Comparison of ENCODE assay signal across 8 cellular contexts in genomic region chr5:145887976-145888574, GRCh38. TPM values are rescaled to one million over a fixed set of nuclear protein-coding genes. Genes with fewer than 3 reads are reported as not detected.
A peak's percentile ranks its signal among the peaks of the same experiment; 100 is the strongest.
DNase-seq lines count a peak whose midpoint lies in the region; ATAC-seq, FAIRE-seq and TF ChIP-seq lines count a peak whose summit lies in the region.

No MANE protein-coding gene starts in this region.

- H3K27ac Mint-ChIP-seq in CD14-positive monocyte, result no peak overlapping the region

- H3K4me1 Mint-ChIP-seq in CD14-positive monocyte, result no peaks in the 10 kb centered on the region

- no peak for TF ChIP-seq POLR2A in prostate gland (IDR thresholded peaks at IDR 0.05)

- H3K4me3 Mint-ChIP-seq in CD14-positive monocyte, result no peak overlapping the region

- H3K4me3 ChIP-seq in HFF-Myc (replicated peaks; ENCODE audit: low read depth, low read length), result no peak overlapping the region
- H3K4me3 ChIP-seq in prostate gland, result no peak overlapping the region

- intact Hi-C loops in prostate gland (cut with DNase I) (no loop called here), CD14-positive monocyte (cut with micrococcal nuclease) (no loop called here)

- peaks cover 1 to 6% (median 3%) of the 10 kb centered on the region in 3 donors for H3K27me3 Mint-ChIP-seq in CD14-positive monocyte (ENCODE audit: low read depth in 3 of 3)

- H3K4me1 ChIP-seq in prostate gland (replicated peaks), result no peaks in the 10 kb centered on the region

- H3K36me3 ChIP-seq in prostate gland, result no peaks in the 10 kb centered on the region

- peak; percentile 83 for TF ChIP-seq CTCF in D721Med (IDR thresholded peaks at IDR 0.05; ENCODE audit: insufficient read depth, missing control alignments)
- TF ChIP-seq CTCF in HFF-Myc (IDR thresholded peaks at IDR 0.05; ENCODE audit: low read depth, low read length, missing control alignments), result peak; percentile 77
- TF ChIP-seq CTCF in prostate gland (IDR thresholded peaks at IDR 0.05), result peak in 3 of 4 experiments; percentile 10 to 56 (median 38)
- no peak for TF ChIP-seq CTCF in CD14-positive monocyte (IDR thresholded peaks at IDR 0.05)

- DNase-seq in D721Med (ENCODE audit: insufficient read length, low spot score) (peak; percentile 23), HFF-Myc (ENCODE audit: extremely low read depth, low read depth) (peak; percentile 17), RPMI7951 (ENCODE audit: low read depth) (peak; percentile 63), fibroblast of peridontal ligament (ENCODE audit: extremely low read depth) (peak; percentile 69), prostate gland (ENCODE audit: low spot score) (no peak), CD14-positive monocyte (ENCODE audit: low spot score) (no peak)
- DNase-seq in activated effector memory CD4-positive, alpha-beta T cell treated with anti-CD3 and anti-CD28 coated beads, Interleukin-2, amount 50 U/mL, for 16 hours, result no peak

- H3K27me3 ChIP-seq in prostate gland (replicated peaks; ENCODE audit: insufficient read depth), result no peaks in the 10 kb centered on the region

- no peak for ATAC-seq in GM19328 (IDR thresholded peaks at IDR 0.05; ENCODE audit: unreplicated experiment)

- FAIRE-seq in D721Med (lab: Jason Lieb, UNC), result peak; percentile 77

- 76% methylated on average over 5 of the region's 5 CpGs for WGBS in prostate gland

- peaks cover 0 to 18% (median 6%) of the 10 kb centered on the region in 7 donors for H3K9me3 Mint-ChIP-seq in CD14-positive monocyte

- H3K27ac ChIP-seq in prostate gland, result no peak overlapping the region

- H3K36me3 Mint-ChIP-seq in CD14-positive monocyte, result no peaks in the 10 kb centered on the region

- H3K9me3 ChIP-seq in prostate gland, result no peaks in the 10 kb centered on the region

RNA-seq across cellular contexts. Expression of gene GRXCR2, which starts 15.3 kb away (rescaled TPM):
- not detected in 2 replicates for total RNA-seq in RPMI7951 (2014; rRNA removed; shearing (Covaris generic))
- not detected for total RNA-seq in prostate gland
- polyA plus RNA-seq in CD14-positive monocyte, result not detected

RNA-seq across cellular contexts. Expression of gene SH3RF2, which starts 48.3 kb away (rescaled TPM):
- 6.8 and 7.9 TPM in 2 replicates for total RNA-seq in RPMI7951 (2014; rRNA removed; shearing (Covaris generic))
- 10 to 100 TPM; 18.2 to 43.9 TPM for total RNA-seq in prostate gland
- not detected for polyA plus RNA-seq in CD14-positive monocyte

RNA-seq across cellular contexts. Expression of gene PRELID2, which starts 52.9 kb away (rescaled TPM):
- 10.6 and 10.7 TPM in 2 replicates for total RNA-seq in RPMI7951 (2014; rRNA removed; shearing (Covaris generic))
- 1 to 10 TPM; 4.1 to 5.4 TPM for total RNA-seq in prostate gland
- 1 to 10 TPM; 1.5 to 2.0 TPM for polyA plus RNA-seq in CD14-positive monocyte

Comparison
In these comparisons a context has a peak if more than half of its experiments do, and no peak if none do; other contexts are left out.
1. DNase-seq: peak in D721Med (single experiment), HFF-Myc (single experiment), RPMI7951 (single experiment) and fibroblast of peridontal ligament (single experiment); none in prostate gland (single experiment), CD14-positive monocyte (single experiment) and activated effector memory CD4-positive, alpha-beta T cell treated with anti-CD3 and anti-CD28 coated beads, Interleukin-2, amount 50 U/mL, for 16 hours (single experiment).